ENCODE assay signal across 16 cellular contexts in genomic region chr14:27253946-27254345, GRCh38.
A peak's percentile ranks its signal among the peaks of the same experiment; 100 is the strongest.
DNase-seq lines count a peak whose midpoint lies in the region; ATAC-seq, FAIRE-seq and TF ChIP-seq lines count a peak whose summit lies in the region.
"Had no signal": no experiment of that assay in that cellular context is flagged by ENCODE, and none has a peak within 500 bp of the region (broad histone marks: within the 10 kb centered on the region; RNA-seq: fewer than 3 reads in every experiment).

No MANE protein-coding gene starts in this region.

- no peak overlapping the region for H4K5ac ChIP-seq in H1 (ENCODE audit: insufficient read length, low read depth, low read length)

- H3K27ac ChIP-seq in H1 (ENCODE audit: low read depth, low read length) (no peak overlapping the region), esophagus squamous epithelium (no peak overlapping the region)
- H3K27ac ChIP-seq: A549; BLaER1 treated with 17β-estradiol and CSF1 and Interleukin-3, amounts not matched to agents 10 nM and 100 nM; GM23248 had no signal

- H2BK12ac ChIP-seq in H1 (ENCODE audit: low read depth, low read length): no peak overlapping the region

- no peak for TF ChIP-seq RAD21 in H1 (IDR thresholded peaks at IDR 0.05 in 1 of 2, conservative IDR thresholded peaks at IDR 0.05 in 1 of 2; ENCODE audit: low read depth in 2 of 2, low read length in 2 of 2)

- H3K36me3 ChIP-seq in H1 (ENCODE audit: control insufficient read depth in 2 of 4, insufficient read depth in 4 of 4, low read length in 3 of 4): no peaks in the 10 kb centered on the region
- no peaks in the 10 kb centered on the region for H3K36me3 ChIP-seq in esophagus squamous epithelium
- H3K36me3 ChIP-seq: BLaER1 treated with 17β-estradiol and CSF1 and Interleukin-3, amounts not matched to agents 10 nM and 100 nM had no signal

- TF ChIP-seq CTCF in H1 (IDR thresholded peaks at IDR 0.05; ENCODE audit: control extremely low read depth in 1 of 3, insufficient read depth in 1 of 3, low read depth in 1 of 3, low read length in 3 of 3) (no peak), nephron (IDR thresholded peaks at IDR 0.05; ENCODE audit: unreplicated experiment in 3 of 3) (no peak), esophagus squamous epithelium (IDR thresholded peaks at IDR 0.05) (no peak)

- no peak overlapping the region for H3K9ac ChIP-seq in H1 (replicated peaks in 1 of 4; ENCODE audit: extremely low read depth in 1 of 4, low read depth in 3 of 4, low read length in 3 of 4)
- H3K9ac ChIP-seq: BLaER1 treated with 17β-estradiol and CSF1 and Interleukin-3, amounts not matched to agents 10 nM and 100 nM; GM23248 had no signal

- no peaks in the 10 kb centered on the region for H3K9me3 Mint-ChIP-seq in nephron

- no peak overlapping the region for H2AK5ac ChIP-seq in H1 (ENCODE audit: low read depth, low read length)

- H3K4me3 ChIP-seq in H1 (ENCODE audit: extremely low read depth in 1 of 4, insufficient read depth in 2 of 4, low read depth in 3 of 4, low read length in 4 of 4) (no peak overlapping the region), esophagus squamous epithelium (no peak overlapping the region)
- H3K4me3 ChIP-seq: A549; BLaER1 treated with 17β-estradiol and CSF1 and Interleukin-3, amounts not matched to agents 10 nM and 100 nM; GM23248 had no signal

- no peaks in the 10 kb centered on the region for H4K20me1 ChIP-seq in H1 (replicated peaks in 1 of 2; ENCODE audit: control insufficient read depth in 1 of 2, insufficient read depth in 2 of 2, low read length in 2 of 2)
- H4K20me1 ChIP-seq: BLaER1 treated with 17β-estradiol and CSF1 and Interleukin-3, amounts not matched to agents 10 nM and 100 nM had no signal

- H3K79me2 ChIP-seq in H1 (ENCODE audit: control insufficient read depth in 1 of 2, insufficient read depth in 2 of 2, low read length in 2 of 2): no peaks in the 10 kb centered on the region

- DNase-seq in NCI-H2227 (lab: John Stamatoyannopoulos, UW; ENCODE audit: unreplicated experiment) (peak; percentile 7), H1 (ENCODE audit: low read depth in 1 of 2, low spot score in 2 of 2) (no peak), left ventricle myocardium superior (no peak), esophagus squamous epithelium (lab: John Stamatoyannopoulos, UW) (no peak), NCI-H2171 (lab: John Stamatoyannopoulos, UW) (no peak)
- DNase-seq: AML-193; CD4-positive, CD25-positive, alpha-beta regulatory T cell; DMS53; GF-D8; GM23248; H9 had no signal

- H2BK120ac ChIP-seq in H1 (replicated peaks; ENCODE audit: low read depth, low read length): no peak overlapping the region

- no peaks in the 10 kb centered on the region for H3K79me1 ChIP-seq in H1 (ENCODE audit: low read depth, low read length)

- H3K4me1 ChIP-seq in H1 (replicated peaks in 1 of 4; ENCODE audit: control insufficient read depth in 3 of 4, insufficient read depth in 4 of 4, low read length in 3 of 4) (no peaks in the 10 kb centered on the region), esophagus squamous epithelium (no peaks in the 10 kb centered on the region)
- H3K4me1 ChIP-seq: A549; BLaER1 treated with 17β-estradiol and CSF1 and Interleukin-3, amounts not matched to agents 10 nM and 100 nM had no signal

- no peak overlapping the region for H4K8ac ChIP-seq in H1 (ENCODE audit: extremely low read depth, insufficient read depth, low read length)

- 88% methylated on average over 4 of the region's 4 CpGs; no CpG with 5 or more reads in 1 of the 2 experiments for WGBS in H1 (ENCODE audit: extremely low coverage in 1 of 2, insufficient coverage in 1 of 2, insufficient read length in 1 of 2, insufficient replicate concordance in 2 of 2, low coverage in 1 of 2, low lambda C conversion rate in 2 of 2, missing lambda C conversion rate in 1 of 2), 2 experiments
- 66 to 71% methylated on average over 4 of the region's 4 CpGs for WGBS in esophagus squamous epithelium, 2 donors

- intact Hi-C loops in left ventricle myocardium superior (cut with micrococcal nuclease): no loop called here
- intact Hi-C loops in esophagus squamous epithelium (cut with DNase I): no loop called here

- no peak for TF ChIP-seq EP300 in H1 (IDR thresholded peaks at IDR 0.05; ENCODE audit: borderline replicate concordance in 1 of 2, low read depth in 2 of 2, low read length in 2 of 2)

- H3K4ac ChIP-seq in H1 (replicated peaks; ENCODE audit: insufficient read length, low read depth, low read length): no peak overlapping the region

- H3K27me3 Mint-ChIP-seq in nephron (ENCODE audit: low read depth): no peaks in the 10 kb centered on the region
- H3K27me3 Mint-ChIP-seq: CD4-positive, CD25-positive, alpha-beta regulatory T cell; IgD-negative memory B cell had no signal

- CTCF ChIA-PET in H1 (lab: Charles Lee; ENCODE audit: partially characterized antibody): no interaction called here

- no peak overlapping the region for H3K18ac ChIP-seq in H1 (ENCODE audit: extremely low read depth, low read length)

- no peak for FAIRE-seq in H1 (lab: Jason Lieb, UNC)
- FAIRE-seq: A549 had no signal

- no peak overlapping the region for H2BK20ac ChIP-seq in H1 (ENCODE audit: low read length)

- H3K23ac ChIP-seq in H1 (ENCODE audit: insufficient read length): no peak overlapping the region

- peaks cover 9% of the 10 kb centered on the region for H3K4me1 Mint-ChIP-seq in nephron
- H3K4me1 Mint-ChIP-seq: CD4-positive, CD25-positive, alpha-beta regulatory T cell; H9; IgD-negative memory B cell had no signal

- no peak overlapping the region for H2BK5ac ChIP-seq in H1 (ENCODE audit: low read depth, low read length)

- H3K4me2 ChIP-seq in H1 (ENCODE audit: insufficient read depth in 1 of 2, low read depth in 2 of 2, low read length in 2 of 2): no peak overlapping the region
- H3K4me2 ChIP-seq: A549; BLaER1 treated with 17β-estradiol and CSF1 and Interleukin-3, amounts not matched to agents 10 nM and 100 nM had no signal

- H3K27me3 ChIP-seq in H1 (replicated peaks in 1 of 4; ENCODE audit: control insufficient read depth in 3 of 4, extremely low read depth in 1 of 4, insufficient read depth in 3 of 4, low read length in 3 of 4): no peaks in the 10 kb centered on the region
- no peaks in the 10 kb centered on the region for H3K27me3 ChIP-seq in esophagus squamous epithelium
- H3K27me3 ChIP-seq: BLaER1 treated with 17β-estradiol and CSF1 and Interleukin-3, amounts not matched to agents 10 nM and 100 nM had no signal

- H3K56ac ChIP-seq in H1 (replicated peaks; ENCODE audit: insufficient read length, low read depth, low read length): no peak overlapping the region

- no peak overlapping the region for H3K14ac ChIP-seq in H1 (ENCODE audit: insufficient read length)

- no peak for TF ChIP-seq POLR2A in H1 (IDR thresholded peaks at IDR 0.05; ENCODE audit: control extremely low read depth in 1 of 2, low read depth in 2 of 2, low read length in 2 of 2)
- no peak for TF ChIP-seq POLR2A in esophagus squamous epithelium (IDR thresholded peaks at IDR 0.05)

- H3K36me3 Mint-ChIP-seq in nephron (ENCODE audit: low read depth): no peaks in the 10 kb centered on the region
- H3K36me3 Mint-ChIP-seq: CD4-positive, CD25-positive, alpha-beta regulatory T cell; IgD-negative memory B cell had no signal

- no peak overlapping the region for H2BK15ac ChIP-seq in H1 (ENCODE audit: low read length)

- H2AFZ ChIP-seq in H1 (ENCODE audit: low read length): 0 out of 2 replicates have a peak overlapping the region, but pooled peaks have one; percentile 17
- H2AFZ ChIP-seq: GM23248 had no signal

- H3K27ac Mint-ChIP-seq in nephron: peak overlapping the region; percentile 80 to 89 (median 84)
- H3K27ac Mint-ChIP-seq: CD4-positive, CD25-positive, alpha-beta regulatory T cell; H9; IgD-negative memory B cell had no signal

- no peak overlapping the region for H4K91ac ChIP-seq in H1 (replicated peaks; ENCODE audit: insufficient read length, low read length)

- H3K9me3 ChIP-seq in H1 (ENCODE audit: insufficient read depth in 2 of 2, low read depth in 1 of 2, low read length in 1 of 2): no peaks in the 10 kb centered on the region
- H3K9me3 ChIP-seq in esophagus squamous epithelium: no peaks in the 10 kb centered on the region
- H3K9me3 ChIP-seq: A549; BLaER1 treated with 17β-estradiol and CSF1 and Interleukin-3, amounts not matched to agents 10 nM and 100 nM had no signal

- POLR2A ChIA-PET in H1 (lab: Charles Lee; ENCODE audit: partially characterized antibody): no interaction called here

- ATAC-seq in left ventricle myocardium superior: peak; percentile 25
- no peak for ATAC-seq in GM18907 (IDR thresholded peaks at IDR 0.05; ENCODE audit: unreplicated experiment)
- ATAC-seq: A549 had no signal

- no peaks in the 10 kb centered on the region; the same call in 1 of the 2 replicates for H3K23me2 ChIP-seq in H1 (ENCODE audit: low read depth, low read length)

- no peak overlapping the region for H3K4me3 Mint-ChIP-seq in nephron
- H3K4me3 Mint-ChIP-seq: CD4-positive, CD25-positive, alpha-beta regulatory T cell; H9; IgD-negative memory B cell had no signal

TF ChIP-seq in H1, 55 proteins besides CTCF, POLR2A, EP300 and RAD21 (continues in another document):
- TF ChIP-seq KDM1A (IDR thresholded peaks at IDR 0.05; ENCODE audit: borderline replicate concordance, low read length): no peak
- TF ChIP-seq EZH2 (IDR thresholded peaks at IDR 0.05; ENCODE audit: low read depth, low read length, severe bottlenecking): no peak
- no peak for TF ChIP-seq SIX5 (IDR thresholded peaks at IDR 0.05; ENCODE audit: low read depth, low read length)
- TF ChIP-seq SAP30 (IDR thresholded peaks at IDR 0.05; ENCODE audit: insufficient read depth, insufficient replicate concordance, low read length): no peak
- no peak for TF ChIP-seq BCL11A (IDR thresholded peaks at IDR 0.05; ENCODE audit: low read depth in 2 of 2, low read length in 2 of 2)
- no peak for TF ChIP-seq SP4 (IDR thresholded peaks at IDR 0.05; ENCODE audit: low read length)
- TF ChIP-seq ATF2 (IDR thresholded peaks at IDR 0.05; ENCODE audit: low read length): no peak
- TF ChIP-seq NRF1 (IDR thresholded peaks at IDR 0.05; ENCODE audit: low read depth, low read length): no peak
- TF ChIP-seq MAX (IDR thresholded peaks at IDR 0.05): no peak
- no peak for TF ChIP-seq FOSL1 (IDR thresholded peaks at IDR 0.05; ENCODE audit: insufficient read depth, low read depth, low read length)
